ENCODE assay signal across 1 cellular context in genomic region chr5:37769840-37770239, GRCh38.
TF ChIP-seq lines count a peak whose summit lies in the region.

No MANE protein-coding gene starts in this region.

TF ChIP-seq in HepG2, 621 proteins besides CTCF, POLR2A, EP300 and RAD21 (continued from another document and continues in another):
- TF ChIP-seq ZBTB39 (CRISPR knock-in tag; IDR thresholded peaks at IDR 0.05) (no peak), ATF7-NPFF (CRISPR knock-in tag; IDR thresholded peaks at IDR 0.05; ENCODE audit: low read depth) (no peak), PRDM4 (CRISPR knock-in tag; IDR thresholded peaks at IDR 0.05; ENCODE audit: borderline replicate concordance) (no peak), HIVEP1 (CRISPR knock-in tag; IDR thresholded peaks at IDR 0.05) (no peak), SUZ12 (IDR thresholded peaks at IDR 0.05; ENCODE audit: low read depth, low read length) (no peak), ZNF629 (CRISPR knock-in tag; conservative IDR thresholded peaks at IDR 0.05) (peak; percentile 88), ZNF570 (CRISPR knock-in tag; IDR thresholded peaks at IDR 0.05; ENCODE audit: borderline replicate concordance) (no peak), TERF1 (CRISPR knock-in tag; IDR thresholded peaks at IDR 0.05) (no peak), BCL6 (CRISPR knock-in tag; IDR thresholded peaks at IDR 0.05) (peak; percentile 57), GATAD2A (CRISPR knock-in tag; IDR thresholded peaks at IDR 0.05) (peak; percentile 58), SP4 (CRISPR knock-in tag; IDR thresholded peaks at IDR 0.05) (no peak), FOSL2 (CRISPR knock-in tag; IDR thresholded peaks at IDR 0.05) (peak; percentile 22; the same call in 1 of the 2 replicates), MAZ (IDR thresholded peaks at IDR 0.05; ENCODE audit: borderline replicate concordance, low read depth, low read length) (no peak), MAZ (CRISPR knock-in tag; IDR thresholded peaks at IDR 0.05; ENCODE audit: low read depth) (no peak), ZNF44 (CRISPR knock-in tag; IDR thresholded peaks at IDR 0.05) (no peak), ZMYM4 (CRISPR knock-in tag; IDR thresholded peaks at IDR 0.05) (peak; percentile 78), TGIF2 (CRISPR knock-in tag; IDR thresholded peaks at IDR 0.05) (no peak), FOXK1 (CRISPR knock-in tag; IDR thresholded peaks at IDR 0.05; ENCODE audit: borderline replicate concordance, low read depth) (no peak), ZNF160 (CRISPR knock-in tag; IDR thresholded peaks at IDR 0.05) (no peak), ZMYM3 (CRISPR knock-in tag; IDR thresholded peaks at IDR 0.05) (0 out of 2 replicates have a peak, but pooled peaks have one; percentile 35), ZNF234 (CRISPR knock-in tag; conservative IDR thresholded peaks at IDR 0.05) (no peak), ZNF644 (CRISPR knock-in tag; IDR thresholded peaks at IDR 0.05; ENCODE audit: low read depth) (peak; percentile 87), ZNF574 (CRISPR knock-in tag; IDR thresholded peaks at IDR 0.05) (0 out of 2 replicates have a peak, but pooled peaks have one; percentile 31), ZNF546 (CRISPR knock-in tag; conservative IDR thresholded peaks at IDR 0.05) (no peak), ATM (IDR thresholded peaks at IDR 0.05; ENCODE audit: borderline replicate concordance) (no peak), SAP130 (CRISPR knock-in tag; IDR thresholded peaks at IDR 0.05; ENCODE audit: low read depth) (no peak), ZNF282 (IDR thresholded peaks at IDR 0.05; ENCODE audit: partially characterized antibody) (no peak), U2AF2 (IDR thresholded peaks at IDR 0.05; ENCODE audit: low read depth, low read length) (no peak), PHF21A (CRISPR knock-in tag; IDR thresholded peaks at IDR 0.05) (no peak), NR2F1 (CRISPR knock-in tag; IDR thresholded peaks at IDR 0.05) (peak in 1 of 2 experiments; percentile 43; a peak in 1 of 4 replicates), ZNF790 (CRISPR knock-in tag; IDR thresholded peaks at IDR 0.05; ENCODE audit: borderline replicate concordance) (no peak), ESRRA (CRISPR knock-in tag; IDR thresholded peaks at IDR 0.05; ENCODE audit: low read depth) (peak; percentile 96)
- TF ChIP-seq, protein P1, sequence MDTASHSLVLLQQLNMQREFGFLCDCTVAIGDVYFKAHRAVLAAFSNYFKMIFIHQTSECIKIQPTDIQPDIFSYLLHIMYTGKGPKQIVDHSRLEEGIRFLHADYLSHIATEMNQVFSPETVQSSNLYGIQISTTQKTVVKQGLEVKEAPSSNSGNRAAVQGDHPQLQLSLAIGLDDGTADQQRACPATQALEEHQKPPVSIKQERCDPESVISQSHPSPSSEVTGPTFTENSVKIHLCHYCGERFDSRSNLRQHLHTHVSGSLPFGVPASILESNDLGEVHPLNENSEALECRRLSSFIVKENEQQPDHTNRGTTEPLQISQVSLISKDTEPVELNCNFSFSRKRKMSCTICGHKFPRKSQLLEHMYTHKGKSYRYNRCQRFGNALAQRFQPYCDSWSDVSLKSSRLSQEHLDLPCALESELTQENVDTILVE (CRISPR knock-in tag; IDR thresholded peaks at IDR 0.05), result no peak
- TF ChIP-seq, protein P2, sequence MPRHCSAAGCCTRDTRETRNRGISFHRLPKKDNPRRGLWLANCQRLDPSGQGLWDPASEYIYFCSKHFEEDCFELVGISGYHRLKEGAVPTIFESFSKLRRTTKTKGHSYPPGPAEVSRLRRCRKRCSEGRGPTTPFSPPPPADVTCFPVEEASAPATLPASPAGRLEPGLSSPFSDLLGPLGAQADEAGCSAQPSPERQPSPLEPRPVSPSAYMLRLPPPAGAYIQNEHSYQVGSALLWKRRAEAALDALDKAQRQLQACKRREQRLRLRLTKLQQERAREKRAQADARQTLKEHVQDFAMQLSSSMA (CRISPR knock-in tag; IDR thresholded peaks at IDR 0.05), result no peak
- TF ChIP-seq, protein P3, sequence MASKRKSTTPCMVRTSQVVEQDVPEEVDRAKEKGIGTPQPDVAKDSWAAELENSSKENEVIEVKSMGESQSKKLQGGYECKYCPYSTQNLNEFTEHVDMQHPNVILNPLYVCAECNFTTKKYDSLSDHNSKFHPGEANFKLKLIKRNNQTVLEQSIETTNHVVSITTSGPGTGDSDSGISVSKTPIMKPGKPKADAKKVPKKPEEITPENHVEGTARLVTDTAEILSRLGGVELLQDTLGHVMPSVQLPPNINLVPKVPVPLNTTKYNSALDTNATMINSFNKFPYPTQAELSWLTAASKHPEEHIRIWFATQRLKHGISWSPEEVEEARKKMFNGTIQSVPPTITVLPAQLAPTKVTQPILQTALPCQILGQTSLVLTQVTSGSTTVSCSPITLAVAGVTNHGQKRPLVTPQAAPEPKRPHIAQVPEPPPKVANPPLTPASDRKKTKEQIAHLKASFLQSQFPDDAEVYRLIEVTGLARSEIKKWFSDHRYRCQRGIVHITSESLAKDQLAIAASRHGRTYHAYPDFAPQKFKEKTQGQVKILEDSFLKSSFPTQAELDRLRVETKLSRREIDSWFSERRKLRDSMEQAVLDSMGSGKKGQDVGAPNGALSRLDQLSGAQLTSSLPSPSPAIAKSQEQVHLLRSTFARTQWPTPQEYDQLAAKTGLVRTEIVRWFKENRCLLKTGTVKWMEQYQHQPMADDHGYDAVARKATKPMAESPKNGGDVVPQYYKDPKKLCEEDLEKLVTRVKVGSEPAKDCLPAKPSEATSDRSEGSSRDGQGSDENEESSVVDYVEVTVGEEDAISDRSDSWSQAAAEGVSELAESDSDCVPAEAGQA (IDR thresholded peaks at IDR 0.05; ENCODE audit: low read depth), result no peak
- TF ChIP-seq, protein P3 (CRISPR knock-in tag; IDR thresholded peaks at IDR 0.05; ENCODE audit: borderline replicate concordance), result no peak
